ENCODE assay signal across 1 cellular context in the genomic region with DNA sequence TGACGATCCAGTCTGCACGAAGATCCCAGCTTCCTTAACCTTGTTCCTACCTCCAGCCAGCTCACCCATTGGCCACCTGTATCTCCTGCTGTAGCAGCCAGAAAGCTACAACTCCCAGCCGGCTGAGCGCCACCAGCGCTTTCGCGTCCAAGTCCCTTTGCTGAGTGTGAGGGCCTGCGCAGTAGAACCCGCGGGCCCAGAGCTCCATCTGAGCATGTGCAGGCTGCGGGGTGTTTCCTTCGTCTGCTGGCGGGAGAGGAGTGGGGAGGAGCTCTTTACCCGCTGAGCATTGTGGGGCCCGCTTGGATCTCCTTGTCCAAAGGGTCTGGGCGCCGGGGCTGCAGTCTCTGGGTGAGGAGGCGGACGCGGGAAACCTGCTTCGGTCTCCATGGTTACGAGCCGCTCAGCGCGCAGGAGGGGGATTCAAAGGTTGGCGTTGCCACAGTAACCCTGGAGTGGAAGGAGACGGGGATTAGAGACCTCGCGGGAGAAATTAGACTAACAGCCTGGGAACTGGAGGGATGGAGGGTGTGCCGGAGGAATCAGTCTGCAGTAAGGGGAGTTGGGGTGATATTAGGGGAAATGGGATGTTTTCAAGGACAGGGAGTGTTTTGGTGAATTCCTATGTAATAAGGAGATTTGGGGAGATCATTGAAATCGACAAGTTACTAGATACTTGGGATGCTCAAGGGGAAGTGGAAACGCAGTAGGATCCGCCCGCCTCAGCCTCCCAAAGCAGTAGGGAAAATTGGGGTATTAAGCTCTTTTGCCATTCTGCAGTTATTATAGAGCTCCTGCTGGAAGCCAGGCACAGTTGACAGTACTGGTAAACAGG.
A peak's percentile ranks its signal among the peaks of the same experiment; 100 is the strongest.
TF ChIP-seq lines count a peak whose summit lies in the region.

No MANE protein-coding gene starts in this region.

TF ChIP-seq in WTC11, 78 proteins besides CTCF, POLR2A, EP300 and RAD21 (continued from another document):
- TF ChIP-seq, protein P1, sequence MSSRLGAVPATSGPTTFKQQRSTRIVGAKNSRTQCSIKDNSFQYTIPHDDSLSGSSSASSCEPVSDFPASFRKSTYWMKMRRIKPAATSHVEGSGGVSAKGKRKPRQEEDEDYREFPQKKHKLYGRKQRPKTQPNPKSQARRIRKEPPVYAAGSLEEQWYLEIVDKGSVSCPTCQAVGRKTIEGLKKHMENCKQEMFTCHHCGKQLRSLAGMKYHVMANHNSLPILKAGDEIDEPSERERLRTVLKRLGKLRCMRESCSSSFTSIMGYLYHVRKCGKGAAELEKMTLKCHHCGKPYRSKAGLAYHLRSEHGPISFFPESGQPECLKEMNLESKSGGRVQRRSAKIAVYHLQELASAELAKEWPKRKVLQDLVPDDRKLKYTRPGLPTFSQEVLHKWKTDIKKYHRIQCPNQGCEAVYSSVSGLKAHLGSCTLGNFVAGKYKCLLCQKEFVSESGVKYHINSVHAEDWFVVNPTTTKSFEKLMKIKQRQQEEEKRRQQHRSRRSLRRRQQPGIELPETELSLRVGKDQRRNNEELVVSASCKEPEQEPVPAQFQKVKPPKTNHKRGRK (CRISPR knock-in tag; IDR thresholded peaks at IDR 0.05; ENCODE audit: borderline replicate concordance), result no peak
- TF ChIP-seq MYBL2 (CRISPR knock-in tag; IDR thresholded peaks at IDR 0.05) (no peak), HMGA2 (CRISPR knock-in tag; IDR thresholded peaks at IDR 0.05) (no peak), ELF4 (CRISPR knock-in tag; IDR thresholded peaks at IDR 0.05; ENCODE audit: low read depth) (no peak), NR1H2 (CRISPR knock-in tag; IDR thresholded peaks at IDR 0.05) (no peak), IRF2 (CRISPR knock-in tag; IDR thresholded peaks at IDR 0.05; ENCODE audit: borderline replicate concordance, low read depth) (no peak), ZNF219 (CRISPR knock-in tag; IDR thresholded peaks at IDR 0.05; ENCODE audit: borderline replicate concordance) (no peak), NFE2L1 (CRISPR knock-in tag; IDR thresholded peaks at IDR 0.05) (peak; percentile 16; the same call in 1 of the 2 replicates), JAZF1 (CRISPR knock-in tag; IDR thresholded peaks at IDR 0.05) (no peak), EMX1 (CRISPR knock-in tag; IDR thresholded peaks at IDR 0.05) (no peak), SP1 (CRISPR knock-in tag; conservative IDR thresholded peaks at IDR 0.05) (peak; percentile 59; the same call in 1 of the 2 replicates), OVOL2 (CRISPR knock-in tag; IDR thresholded peaks at IDR 0.05; ENCODE audit: borderline replicate concordance) (no peak), ZNF671 (CRISPR knock-in tag; IDR thresholded peaks at IDR 0.05) (no peak), TP53 (CRISPR knock-in tag; IDR thresholded peaks at IDR 0.05) (no peak), ATF1 (CRISPR knock-in tag; IDR thresholded peaks at IDR 0.05) (no peak), RELA (CRISPR knock-in tag; IDR thresholded peaks at IDR 0.05; ENCODE audit: borderline replicate concordance) (no peak), NFYB (CRISPR knock-in tag; conservative IDR thresholded peaks at IDR 0.05; ENCODE audit: low read depth) (no peak)
- TF ChIP-seq, protein P2, sequence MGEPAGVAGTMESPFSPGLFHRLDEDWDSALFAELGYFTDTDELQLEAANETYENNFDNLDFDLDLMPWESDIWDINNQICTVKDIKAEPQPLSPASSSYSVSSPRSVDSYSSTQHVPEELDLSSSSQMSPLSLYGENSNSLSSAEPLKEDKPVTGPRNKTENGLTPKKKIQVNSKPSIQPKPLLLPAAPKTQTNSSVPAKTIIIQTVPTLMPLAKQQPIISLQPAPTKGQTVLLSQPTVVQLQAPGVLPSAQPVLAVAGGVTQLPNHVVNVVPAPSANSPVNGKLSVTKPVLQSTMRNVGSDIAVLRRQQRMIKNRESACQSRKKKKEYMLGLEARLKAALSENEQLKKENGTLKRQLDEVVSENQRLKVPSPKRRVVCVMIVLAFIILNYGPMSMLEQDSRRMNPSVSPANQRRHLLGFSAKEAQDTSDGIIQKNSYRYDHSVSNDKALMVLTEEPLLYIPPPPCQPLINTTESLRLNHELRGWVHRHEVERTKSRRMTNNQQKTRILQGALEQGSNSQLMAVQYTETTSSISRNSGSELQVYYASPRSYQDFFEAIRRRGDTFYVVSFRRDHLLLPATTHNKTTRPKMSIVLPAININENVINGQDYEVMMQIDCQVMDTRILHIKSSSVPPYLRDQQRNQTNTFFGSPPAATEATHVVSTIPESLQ (CRISPR knock-in tag; IDR thresholded peaks at IDR 0.05), result no peak
- TF ChIP-seq, protein P3, sequence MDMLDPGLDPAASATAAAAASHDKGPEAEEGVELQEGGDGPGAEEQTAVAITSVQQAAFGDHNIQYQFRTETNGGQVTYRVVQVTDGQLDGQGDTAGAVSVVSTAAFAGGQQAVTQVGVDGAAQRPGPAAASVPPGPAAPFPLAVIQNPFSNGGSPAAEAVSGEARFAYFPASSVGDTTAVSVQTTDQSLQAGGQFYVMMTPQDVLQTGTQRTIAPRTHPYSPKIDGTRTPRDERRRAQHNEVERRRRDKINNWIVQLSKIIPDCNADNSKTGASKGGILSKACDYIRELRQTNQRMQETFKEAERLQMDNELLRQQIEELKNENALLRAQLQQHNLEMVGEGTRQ (CRISPR knock-in tag; IDR thresholded peaks at IDR 0.05), result no peak
- TF ChIP-seq, protein P4, sequence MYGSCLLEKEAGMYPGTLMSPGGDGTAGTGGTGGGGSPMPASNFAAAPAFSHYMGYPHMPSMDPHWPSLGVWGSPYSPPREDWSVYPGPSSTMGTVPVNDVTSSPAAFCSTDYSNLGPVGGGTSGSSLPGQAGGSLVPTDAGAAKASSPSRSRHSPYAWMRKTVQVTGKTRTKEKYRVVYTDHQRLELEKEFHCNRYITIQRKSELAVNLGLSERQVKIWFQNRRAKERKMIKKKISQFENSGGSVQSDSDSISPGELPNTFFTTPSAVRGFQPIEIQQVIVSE (CRISPR knock-in tag; IDR thresholded peaks at IDR 0.05; ENCODE audit: borderline replicate concordance), result no peak
- TF ChIP-seq, protein P5, sequence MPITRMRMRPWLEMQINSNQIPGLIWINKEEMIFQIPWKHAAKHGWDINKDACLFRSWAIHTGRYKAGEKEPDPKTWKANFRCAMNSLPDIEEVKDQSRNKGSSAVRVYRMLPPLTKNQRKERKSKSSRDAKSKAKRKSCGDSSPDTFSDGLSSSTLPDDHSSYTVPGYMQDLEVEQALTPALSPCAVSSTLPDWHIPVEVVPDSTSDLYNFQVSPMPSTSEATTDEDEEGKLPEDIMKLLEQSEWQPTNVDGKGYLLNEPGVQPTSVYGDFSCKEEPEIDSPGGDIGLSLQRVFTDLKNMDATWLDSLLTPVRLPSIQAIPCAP (CRISPR knock-in tag; IDR thresholded peaks at IDR 0.05), result no peak
- TF ChIP-seq, protein P6, sequence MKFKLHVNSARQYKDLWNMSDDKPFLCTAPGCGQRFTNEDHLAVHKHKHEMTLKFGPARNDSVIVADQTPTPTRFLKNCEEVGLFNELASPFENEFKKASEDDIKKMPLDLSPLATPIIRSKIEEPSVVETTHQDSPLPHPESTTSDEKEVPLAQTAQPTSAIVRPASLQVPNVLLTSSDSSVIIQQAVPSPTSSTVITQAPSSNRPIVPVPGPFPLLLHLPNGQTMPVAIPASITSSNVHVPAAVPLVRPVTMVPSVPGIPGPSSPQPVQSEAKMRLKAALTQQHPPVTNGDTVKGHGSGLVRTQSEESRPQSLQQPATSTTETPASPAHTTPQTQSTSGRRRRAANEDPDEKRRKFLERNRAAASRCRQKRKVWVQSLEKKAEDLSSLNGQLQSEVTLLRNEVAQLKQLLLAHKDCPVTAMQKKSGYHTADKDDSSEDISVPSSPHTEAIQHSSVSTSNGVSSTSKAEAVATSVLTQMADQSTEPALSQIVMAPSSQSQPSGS (CRISPR knock-in tag; IDR thresholded peaks at IDR 0.05; ENCODE audit: borderline replicate concordance, low read depth), result no peak
- TF ChIP-seq, protein P7, sequence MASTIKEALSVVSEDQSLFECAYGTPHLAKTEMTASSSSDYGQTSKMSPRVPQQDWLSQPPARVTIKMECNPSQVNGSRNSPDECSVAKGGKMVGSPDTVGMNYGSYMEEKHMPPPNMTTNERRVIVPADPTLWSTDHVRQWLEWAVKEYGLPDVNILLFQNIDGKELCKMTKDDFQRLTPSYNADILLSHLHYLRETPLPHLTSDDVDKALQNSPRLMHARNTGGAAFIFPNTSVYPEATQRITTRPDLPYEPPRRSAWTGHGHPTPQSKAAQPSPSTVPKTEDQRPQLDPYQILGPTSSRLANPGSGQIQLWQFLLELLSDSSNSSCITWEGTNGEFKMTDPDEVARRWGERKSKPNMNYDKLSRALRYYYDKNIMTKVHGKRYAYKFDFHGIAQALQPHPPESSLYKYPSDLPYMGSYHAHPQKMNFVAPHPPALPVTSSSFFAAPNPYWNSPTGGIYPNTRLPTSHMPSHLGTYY (CRISPR knock-in tag; IDR thresholded peaks at IDR 0.05), result no peak
- TF ChIP-seq, protein P8, sequence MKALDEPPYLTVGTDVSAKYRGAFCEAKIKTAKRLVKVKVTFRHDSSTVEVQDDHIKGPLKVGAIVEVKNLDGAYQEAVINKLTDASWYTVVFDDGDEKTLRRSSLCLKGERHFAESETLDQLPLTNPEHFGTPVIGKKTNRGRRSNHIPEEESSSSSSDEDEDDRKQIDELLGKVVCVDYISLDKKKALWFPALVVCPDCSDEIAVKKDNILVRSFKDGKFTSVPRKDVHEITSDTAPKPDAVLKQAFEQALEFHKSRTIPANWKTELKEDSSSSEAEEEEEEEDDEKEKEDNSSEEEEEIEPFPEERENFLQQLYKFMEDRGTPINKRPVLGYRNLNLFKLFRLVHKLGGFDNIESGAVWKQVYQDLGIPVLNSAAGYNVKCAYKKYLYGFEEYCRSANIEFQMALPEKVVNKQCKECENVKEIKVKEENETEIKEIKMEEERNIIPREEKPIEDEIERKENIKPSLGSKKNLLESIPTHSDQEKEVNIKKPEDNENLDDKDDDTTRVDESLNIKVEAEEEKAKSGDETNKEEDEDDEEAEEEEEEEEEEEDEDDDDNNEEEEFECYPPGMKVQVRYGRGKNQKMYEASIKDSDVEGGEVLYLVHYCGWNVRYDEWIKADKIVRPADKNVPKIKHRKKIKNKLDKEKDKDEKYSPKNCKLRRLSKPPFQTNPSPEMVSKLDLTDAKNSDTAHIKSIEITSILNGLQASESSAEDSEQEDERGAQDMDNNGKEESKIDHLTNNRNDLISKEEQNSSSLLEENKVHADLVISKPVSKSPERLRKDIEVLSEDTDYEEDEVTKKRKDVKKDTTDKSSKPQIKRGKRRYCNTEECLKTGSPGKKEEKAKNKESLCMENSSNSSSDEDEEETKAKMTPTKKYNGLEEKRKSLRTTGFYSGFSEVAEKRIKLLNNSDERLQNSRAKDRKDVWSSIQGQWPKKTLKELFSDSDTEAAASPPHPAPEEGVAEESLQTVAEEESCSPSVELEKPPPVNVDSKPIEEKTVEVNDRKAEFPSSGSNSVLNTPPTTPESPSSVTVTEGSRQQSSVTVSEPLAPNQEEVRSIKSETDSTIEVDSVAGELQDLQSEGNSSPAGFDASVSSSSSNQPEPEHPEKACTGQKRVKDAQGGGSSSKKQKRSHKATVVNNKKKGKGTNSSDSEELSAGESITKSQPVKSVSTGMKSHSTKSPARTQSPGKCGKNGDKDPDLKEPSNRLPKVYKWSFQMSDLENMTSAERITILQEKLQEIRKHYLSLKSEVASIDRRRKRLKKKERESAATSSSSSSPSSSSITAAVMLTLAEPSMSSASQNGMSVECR (CRISPR knock-in tag; IDR thresholded peaks at IDR 0.05; ENCODE audit: borderline replicate concordance), result no peak
- TF ChIP-seq, protein P9, sequence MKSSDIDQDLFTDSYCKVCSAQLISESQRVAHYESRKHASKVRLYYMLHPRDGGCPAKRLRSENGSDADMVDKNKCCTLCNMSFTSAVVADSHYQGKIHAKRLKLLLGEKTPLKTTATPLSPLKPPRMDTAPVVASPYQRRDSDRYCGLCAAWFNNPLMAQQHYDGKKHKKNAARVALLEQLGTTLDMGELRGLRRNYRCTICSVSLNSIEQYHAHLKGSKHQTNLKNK (CRISPR knock-in tag; IDR thresholded peaks at IDR 0.05), result no peak
- TF ChIP-seq, protein P10, sequence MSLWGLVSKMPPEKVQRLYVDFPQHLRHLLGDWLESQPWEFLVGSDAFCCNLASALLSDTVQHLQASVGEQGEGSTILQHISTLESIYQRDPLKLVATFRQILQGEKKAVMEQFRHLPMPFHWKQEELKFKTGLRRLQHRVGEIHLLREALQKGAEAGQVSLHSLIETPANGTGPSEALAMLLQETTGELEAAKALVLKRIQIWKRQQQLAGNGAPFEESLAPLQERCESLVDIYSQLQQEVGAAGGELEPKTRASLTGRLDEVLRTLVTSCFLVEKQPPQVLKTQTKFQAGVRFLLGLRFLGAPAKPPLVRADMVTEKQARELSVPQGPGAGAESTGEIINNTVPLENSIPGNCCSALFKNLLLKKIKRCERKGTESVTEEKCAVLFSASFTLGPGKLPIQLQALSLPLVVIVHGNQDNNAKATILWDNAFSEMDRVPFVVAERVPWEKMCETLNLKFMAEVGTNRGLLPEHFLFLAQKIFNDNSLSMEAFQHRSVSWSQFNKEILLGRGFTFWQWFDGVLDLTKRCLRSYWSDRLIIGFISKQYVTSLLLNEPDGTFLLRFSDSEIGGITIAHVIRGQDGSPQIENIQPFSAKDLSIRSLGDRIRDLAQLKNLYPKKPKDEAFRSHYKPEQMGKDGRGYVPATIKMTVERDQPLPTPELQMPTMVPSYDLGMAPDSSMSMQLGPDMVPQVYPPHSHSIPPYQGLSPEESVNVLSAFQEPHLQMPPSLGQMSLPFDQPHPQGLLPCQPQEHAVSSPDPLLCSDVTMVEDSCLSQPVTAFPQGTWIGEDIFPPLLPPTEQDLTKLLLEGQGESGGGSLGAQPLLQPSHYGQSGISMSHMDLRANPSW (CRISPR knock-in tag; conservative IDR thresholded peaks at IDR 0.05; ENCODE audit: low read depth), result no peak
- TF ChIP-seq, protein P11, sequence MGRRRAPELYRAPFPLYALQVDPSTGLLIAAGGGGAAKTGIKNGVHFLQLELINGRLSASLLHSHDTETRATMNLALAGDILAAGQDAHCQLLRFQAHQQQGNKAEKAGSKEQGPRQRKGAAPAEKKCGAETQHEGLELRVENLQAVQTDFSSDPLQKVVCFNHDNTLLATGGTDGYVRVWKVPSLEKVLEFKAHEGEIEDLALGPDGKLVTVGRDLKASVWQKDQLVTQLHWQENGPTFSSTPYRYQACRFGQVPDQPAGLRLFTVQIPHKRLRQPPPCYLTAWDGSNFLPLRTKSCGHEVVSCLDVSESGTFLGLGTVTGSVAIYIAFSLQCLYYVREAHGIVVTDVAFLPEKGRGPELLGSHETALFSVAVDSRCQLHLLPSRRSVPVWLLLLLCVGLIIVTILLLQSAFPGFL (CRISPR knock-in tag; IDR thresholded peaks at IDR 0.05; ENCODE audit: borderline replicate concordance), result no peak
